In genomic region chr13:110907951-110908898, GRCh38 we compare ENCODE assay signal across 9 cellular contexts. TPM values are rescaled to one million over a fixed set of nuclear protein-coding genes. Genes with fewer than 3 reads are reported as not detected.
DNase-seq lines count a peak whose midpoint lies in the region; ATAC-seq and TF ChIP-seq lines count a peak whose summit lies in the region.
"Had no signal": no experiment of that assay in that cellular context is flagged by ENCODE, and none has a peak within 500 bp of the region (broad histone marks: within the 10 kb centered on the region; RNA-seq: fewer than 3 reads in every experiment).

No MANE protein-coding gene starts in this region.

- H3K4me1 ChIP-seq in HUES64 (ENCODE audit: insufficient read depth, low read length) (peaks cover 64% of the 10 kb centered on the region), right lobe of liver (peaks cover 0 to 48% (median 8%) of the 10 kb centered on the region in 4 donors)
- peaks cover 46% of the 10 kb centered on the region for H3K4me1 ChIP-seq in CD8-positive, alpha-beta memory T cell (ENCODE audit: insufficient read depth, low read length)

- BruUV-seq in MCF 10A (replicated peaks; lab: Mats Ljungman, UMichigan): no TSS peak

- intact Hi-C loops in MCF 10A (cut with micrococcal nuclease): no loop called here
- intact Hi-C loops in right lobe of liver (cut with DNase I): no loop called here

- CTCF ChIA-PET in MCF 10A (lab: Yijun Ruan, JAX): interaction anchor here (0.6 to 0.9 kb wide), 7 partner anchors 29 to 452 kb away, joined by 3 to 4 read pairs (median 3); no protein-coding TSS in a partner anchor
- CTCF ChIA-PET in CD8-positive, alpha-beta memory T cell (lab: Charles Lee): no interaction called here

- DNase-seq in COLO668 (lab: John Stamatoyannopoulos, UW; ENCODE audit: unreplicated experiment) (peak; percentile 81), MCF 10A (ENCODE audit: unreplicated experiment) (peak; percentile 91), right lobe of liver (peak in 1 of 3 donors; percentile 55), GF-D8 (lab: John Stamatoyannopoulos, UW) (no peak), GM19240 (ENCODE audit: insufficient read length, low spot score) (no peak)
- DNase-seq in CD8-positive, alpha-beta memory T cell: no peak
- DNase-seq: NCI-H1105 had no signal

- H3K27me3 ChIP-seq in HUES64 (ENCODE audit: insufficient read depth, low read length) (no peaks in the 10 kb centered on the region), right lobe of liver (no peaks in the 10 kb centered on the region)
- no peaks in the 10 kb centered on the region for H3K27me3 ChIP-seq in CD8-positive, alpha-beta memory T cell (ENCODE audit: insufficient read depth, low read length, poor library complexity, severe bottlenecking)

- H3K27me3 Mint-ChIP-seq in MCF 10A (ENCODE audit: insufficient read depth, unreplicated experiment): no peaks in the 10 kb centered on the region
- H3K27me3 Mint-ChIP-seq in CD8-positive, alpha-beta memory T cell: no peaks in the 10 kb centered on the region

- peak overlapping the region; percentile 79 for H3K27ac Mint-ChIP-seq in MCF 10A (ENCODE audit: low read depth, unreplicated experiment)
- H3K27ac Mint-ChIP-seq in CD8-positive, alpha-beta memory T cell: peak overlapping the region in 4 of 8 donors; percentile 4 to 84 (median 22)

- no peaks in the 10 kb centered on the region for H3K9me3 Mint-ChIP-seq in MCF 10A (ENCODE audit: unreplicated experiment)
- no peaks in the 10 kb centered on the region for H3K9me3 Mint-ChIP-seq in CD8-positive, alpha-beta memory T cell

- peaks cover 43% of the 10 kb centered on the region for H3K4me1 Mint-ChIP-seq in MCF 10A (ENCODE audit: insufficient read depth, unreplicated experiment)
- H3K4me1 Mint-ChIP-seq in CD8-positive, alpha-beta memory T cell: peaks cover 62 to 89% (median 88%) of the 10 kb centered on the region in 3 donors

- H3K4me3 ChIP-seq in HUES64 (ENCODE audit: low read length) (peak overlapping the region; percentile 19), right lobe of liver (no peak overlapping the region)
- no peak overlapping the region for H3K4me3 ChIP-seq in CD8-positive, alpha-beta memory T cell (ENCODE audit: low read length)

- TF ChIP-seq CTCF in MCF 10A (IDR thresholded peaks at IDR 0.05; ENCODE audit: unreplicated experiment) (no peak), right lobe of liver (IDR thresholded peaks at IDR 0.05) (no peak)

- 63% methylated on average over 9 of the region's 9 CpGs for WGBS in HUES64
- WGBS in right lobe of liver (ENCODE audit: insufficient coverage, low coverage, low lambda C conversion rate, missing lambda C conversion rate): 18% methylated on average over 9 of the region's 9 CpGs

- peak; percentile 64 to 79 (median 74) for ATAC-seq in right lobe of liver
- ATAC-seq in GM21737 (IDR thresholded peaks at IDR 0.05; ENCODE audit: unreplicated experiment): no peak

- peak overlapping the region; percentile 76 for H3K9ac ChIP-seq in HUES64 (ENCODE audit: low read depth, low read length)

- H3K9me3 ChIP-seq in HUES64 (ENCODE audit: insufficient read depth, low read depth, low read length) (no peaks in the 10 kb centered on the region), right lobe of liver (no peaks in the 10 kb centered on the region)
- no peaks in the 10 kb centered on the region for H3K9me3 ChIP-seq in CD8-positive, alpha-beta memory T cell (ENCODE audit: low read length)

- H3K36me3 ChIP-seq in HUES64 (ENCODE audit: insufficient read depth, low read length) (peaks cover 69% of the 10 kb centered on the region), right lobe of liver (peaks cover 0 to 33% (median 1%) of the 10 kb centered on the region in 4 donors)
- peaks cover 17% of the 10 kb centered on the region for H3K36me3 ChIP-seq in CD8-positive, alpha-beta memory T cell (ENCODE audit: insufficient read depth, low read length)

- H3K36me3 Mint-ChIP-seq in MCF 10A (ENCODE audit: insufficient read depth, unreplicated experiment): peaks cover 54% of the 10 kb centered on the region
- peaks cover 0 to 70% (median 19%) of the 10 kb centered on the region in 3 donors for H3K36me3 Mint-ChIP-seq in CD8-positive, alpha-beta memory T cell

- no peak for TF ChIP-seq POLR2A in right lobe of liver (IDR thresholded peaks at IDR 0.05)

- H3K4me3 Mint-ChIP-seq in MCF 10A (ENCODE audit: unreplicated experiment): no peak overlapping the region
- peak overlapping the region in 2 of 7 donors; percentile 36 to 74 for H3K4me3 Mint-ChIP-seq in CD8-positive, alpha-beta memory T cell

- H3K27ac ChIP-seq in HUES64 (ENCODE audit: low read depth, low read length) (peak overlapping the region; percentile 96), right lobe of liver (peak overlapping the region; percentile 6 to 59 (median 28))
- H3K27ac ChIP-seq in CD8-positive, alpha-beta memory T cell (ENCODE audit: low read depth, low read length): no peak overlapping the region

- POLR2A ChIA-PET in MCF 10A (lab: Yijun Ruan, JAX): interaction anchor here (0.7 to 2.1 kb wide), 4 partner anchors 10 to 203 kb away, joined by 3 to 15 read pairs (median 8); no protein-coding TSS in a partner anchor
- POLR2A ChIA-PET in CD8-positive, alpha-beta memory T cell (lab: Charles Lee): no interaction called here

RNA-seq across cellular contexts. Expression of gene ANKRD10, which starts 6.6 kb away (rescaled TPM):
- polyA plus RNA-seq in HUES64 (2013, experiment 1 of 2): 74.1 TPM
- polyA plus RNA-seq in HUES64 (2013, experiment 2 of 2): 95.0 TPM
- 61.7 and 76.0 TPM in 2 replicates for total RNA-seq in MCF 10A (2022)
- 10 to 100 TPM; 40.4 to 56.2 (median 44.3) TPM for total RNA-seq in right lobe of liver
- total RNA-seq in CD8-positive, alpha-beta memory T cell: 10 to 100 TPM; 65.4 to 76.1 TPM
- 65.8 TPM for polyA plus RNA-seq in CD8-positive, alpha-beta memory T cell

Comparison
In these comparisons a context has a peak if more than half of its experiments do, and no peak if none do; other contexts are left out.
1. DNase-seq: peak in COLO668 (single experiment) and MCF 10A (single experiment); none in CD8-positive, alpha-beta memory T cell (0 of 5), GF-D8 (single experiment) and GM19240 (single experiment).